9 cellular contexts compared by ENCODE assay signal in genomic region chr20:38126146-38126912, GRCh38. TPM values are rescaled to one million over a fixed set of nuclear protein-coding genes. Genes with fewer than 3 reads are reported as not detected.
A peak's percentile ranks its signal among the peaks of the same experiment; 100 is the strongest.
DNase-seq lines count a peak whose midpoint lies in the region; ATAC-seq and TF ChIP-seq lines count a peak whose summit lies in the region.
"Had no signal": no experiment of that assay in that cellular context is flagged by ENCODE, and none has a peak within 500 bp of the region (broad histone marks: within the 10 kb centered on the region; RNA-seq: fewer than 3 reads in every experiment).

No MANE protein-coding gene starts in this region.

- CTCF ChIA-PET in activated CD4-positive, alpha-beta memory T cell treated with anti-CD3 and anti-CD28 coated beads, Interleukin-2, amount 10 ng/mL, durations not matched to agents 7 days and 5 days (lab: Charles Lee), result interaction anchor here (0.6 kb wide), 1 partner anchor 528 kb away, joined by 5 read pairs; no protein-coding TSS in a partner anchor

- H3K27me3 ChIP-seq in adrenal gland (no peaks in the 10 kb centered on the region), prostate gland (replicated peaks; ENCODE audit: insufficient read depth) (no peaks in the 10 kb centered on the region)

- no peak overlapping the region for H3K4me3 ChIP-seq in adrenal gland
- no peak overlapping the region for H3K4me3 ChIP-seq in prostate gland

- no peaks in the 10 kb centered on the region for H3K9me3 ChIP-seq in adrenal gland (replicated peaks in 1 of 3)
- H3K9me3 ChIP-seq in prostate gland, result no peaks in the 10 kb centered on the region

- no peaks in the 10 kb centered on the region for H3K36me3 Mint-ChIP-seq in activated CD4-positive, alpha-beta memory T cell treated with anti-CD3 and anti-CD28 coated beads, Interleukin-2, amount 10 ng/mL, durations not matched to agents 7 days and 5 days (ENCODE audit: low read depth)

- peaks cover 10% of the 10 kb centered on the region for H3K4me1 Mint-ChIP-seq in activated CD4-positive, alpha-beta memory T cell treated with anti-CD3 and anti-CD28 coated beads, Interleukin-2, amount 10 ng/mL, durations not matched to agents 7 days and 5 days

- H3K4me1 ChIP-seq in adrenal gland (replicated peaks in 1 of 2) (peaks cover 9 to 27% of the 10 kb centered on the region in 2 donors), prostate gland (replicated peaks) (peaks cover 12% of the 10 kb centered on the region)

- H3K36me3 ChIP-seq in adrenal gland (replicated peaks in 1 of 2), result no peaks in the 10 kb centered on the region
- peaks cover 0 to 5% of the 10 kb centered on the region in 2 donors for H3K36me3 ChIP-seq in prostate gland

- TF ChIP-seq CTCF in adrenal gland (IDR thresholded peaks at IDR 0.05) (no peak), prostate gland (IDR thresholded peaks at IDR 0.05) (no peak)

- POLR2A ChIA-PET in activated CD4-positive, alpha-beta memory T cell treated with anti-CD3 and anti-CD28 coated beads, Interleukin-2, amount 10 ng/mL, durations not matched to agents 7 days and 5 days (lab: Charles Lee), result no interaction called here

- no peaks in the 10 kb centered on the region for H3K27me3 Mint-ChIP-seq in activated CD4-positive, alpha-beta memory T cell treated with anti-CD3 and anti-CD28 coated beads, Interleukin-2, amount 10 ng/mL, durations not matched to agents 7 days and 5 days

- H3K27ac ChIP-seq in adrenal gland (peak overlapping the region in 4 of 5 donors; percentile 22 to 83 (median 68)), prostate gland (peak overlapping the region; percentile 43 to 65)

- no peaks in the 10 kb centered on the region for H3K9me3 Mint-ChIP-seq in activated CD4-positive, alpha-beta memory T cell treated with anti-CD3 and anti-CD28 coated beads, Interleukin-2, amount 10 ng/mL, durations not matched to agents 7 days and 5 days

- WGBS in adrenal gland, 4 donors, result 65 to 83% (median 71%) methylated on average over 5 to 7 of the region's 7 CpGs
- WGBS in prostate gland, result 81% methylated on average over 7 of the region's 7 CpGs

- ATAC-seq in left cardiac atrium (peak in 1 of 2 donors; percentile 16), HG03175 (IDR thresholded peaks at IDR 0.05; ENCODE audit: unreplicated experiment) (no peak), GM18502 (IDR thresholded peaks at IDR 0.05; ENCODE audit: poor library complexity, unreplicated experiment) (no peak), GM19397 (IDR thresholded peaks at IDR 0.05; ENCODE audit: unreplicated experiment) (no peak)

- DNase-seq in Caki2 (ENCODE audit: low read depth) (peak; percentile 92), adrenal gland (peak in 3 of 7 donors; percentile 30 to 69 (median 53)), left cardiac atrium (peak; percentile 52), prostate gland (ENCODE audit: low spot score) (no peak)
- DNase-seq in activated CD4-positive, alpha-beta memory T cell treated with anti-CD3 and anti-CD28 coated beads, Interleukin-2, amount 10 ng/mL, durations not matched to agents 7 days and 5 days, result no peak
- DNase-seq: activated CD4-positive, alpha-beta T cell treated with anti-CD3 and anti-CD28 coated beads, Interleukin-2, amount 50 U/mL, for 1 hour had no signal

- H3K27ac Mint-ChIP-seq in activated CD4-positive, alpha-beta memory T cell treated with anti-CD3 and anti-CD28 coated beads, Interleukin-2, amount 10 ng/mL, durations not matched to agents 7 days and 5 days, result no peak overlapping the region

- in situ Hi-C loops in Caki2 (cut with HindIII; ENCODE audit: low pct_unique_long_range_greater_than_20kb, low sequenced_read_pairs), result no loop called here

- TF ChIP-seq POLR2A in adrenal gland (IDR thresholded peaks at IDR 0.05), result no peak
- TF ChIP-seq POLR2A in prostate gland (IDR thresholded peaks at IDR 0.05), result no peak

- intact Hi-C loops in adrenal gland (cut with DNase I), result no loop called here
- intact Hi-C loops in left cardiac atrium (cut with DNase I), result no loop called here
- intact Hi-C loops in prostate gland (cut with DNase I), result no loop called here

- H3K4me3 Mint-ChIP-seq in activated CD4-positive, alpha-beta memory T cell treated with anti-CD3 and anti-CD28 coated beads, Interleukin-2, amount 10 ng/mL, durations not matched to agents 7 days and 5 days, result no peak overlapping the region

RNA-seq across cellular contexts. Expression of gene TGM2, which starts 38.7 kb away (rescaled TPM):
- 144 and 178 TPM in 2 replicates for total RNA-seq in Caki2 (2014; rRNA removed; shearing (Covaris generic); ENCODE audit: low replicate concordance)
- total RNA-seq in adrenal gland, result 100 to 1,000 TPM in 6 of 8 donors, 10 to 100 TPM in 2; 41.9 to 262 (median 149) TPM
- polyA plus RNA-seq in adrenal gland, result 10 to 100 TPM; 32.1 to 60.8 (median 46.9) TPM
- total RNA-seq in left cardiac atrium, result 100 to 1,000 TPM; 383 to 695 TPM
- 100 to 1,000 TPM in 1 of 2 donors, 10 to 100 TPM in 1; 39.6 to 157 TPM for total RNA-seq in prostate gland
- under 1 TPM; 0.33 to 0.38 TPM for total RNA-seq in activated CD4-positive, alpha-beta memory T cell treated with anti-CD3 and anti-CD28 coated beads, Interleukin-2, amount 10 ng/mL, durations not matched to agents 7 days and 5 days

Comparison
In these comparisons a context has a peak if more than half of its experiments do, and no peak if none do; other contexts are left out.
1. DNase-seq: peak in Caki2 (single experiment) and left cardiac atrium (single experiment); none in prostate gland (single experiment) and activated CD4-positive, alpha-beta memory T cell treated with anti-CD3 and anti-CD28 coated beads, Interleukin-2, amount 10 ng/mL, durations not matched to agents 7 days and 5 days (single experiment).
2. RNA of gene TGM2, which starts 38.7 kb away (total RNA-seq): 383 to 695 TPM in left cardiac atrium, 41.9 to 262 TPM in adrenal gland, 144 to 178 TPM in Caki2 and 39.6 to 157 TPM in prostate gland; 0.33 to 0.38 TPM in activated CD4-positive, alpha-beta memory T cell treated with anti-CD3 and anti-CD28 coated beads, Interleukin-2, amount 10 ng/mL, durations not matched to agents 7 days and 5 days; every median in the first group is over 10 times any median in the second.